8 cellular contexts compared by ENCODE assay signal in the genomic region with DNA sequence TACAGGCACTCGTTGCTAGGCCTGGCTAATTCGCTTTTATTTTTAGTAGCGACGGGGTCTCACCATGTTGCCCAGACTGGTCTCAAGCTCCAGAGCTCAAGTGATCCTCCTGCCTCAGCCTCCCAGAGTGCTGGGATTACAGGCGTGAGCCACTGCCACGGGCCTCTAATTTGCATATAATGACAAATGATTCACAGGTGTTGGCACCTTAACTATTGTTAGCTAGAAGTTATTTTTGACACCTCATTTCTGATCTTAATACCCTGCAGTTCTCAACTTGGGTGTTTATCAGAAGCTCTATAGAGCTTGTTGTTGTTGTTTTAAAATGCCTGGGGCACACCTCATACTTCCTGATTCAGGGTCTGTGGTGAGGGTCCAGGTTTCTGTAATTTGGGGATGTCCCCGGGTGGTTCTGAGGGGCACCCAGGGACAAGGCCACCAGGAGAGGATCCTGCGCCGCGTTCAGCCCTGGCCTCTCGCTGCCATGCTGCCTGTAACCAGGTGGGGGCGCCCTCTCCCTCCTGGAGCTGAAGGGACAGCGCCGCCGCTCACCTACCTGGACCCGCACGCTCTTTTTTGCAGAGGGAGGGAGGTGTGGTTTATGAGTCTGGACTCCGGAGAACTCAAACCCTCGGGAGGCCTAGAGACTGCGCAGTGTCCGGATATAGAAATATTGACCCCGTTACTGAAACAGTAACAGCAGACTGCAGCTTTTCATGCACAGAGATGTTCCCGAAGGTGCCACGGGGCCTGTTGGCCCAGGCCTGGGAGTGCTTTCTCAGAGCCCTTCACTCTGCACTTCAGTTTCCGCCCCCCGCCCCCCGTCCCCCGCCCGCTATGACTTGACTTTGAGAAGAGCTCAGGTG. TPM values are rescaled to one million over a fixed set of nuclear protein-coding genes. Genes with fewer than 3 reads are reported as not detected.
A peak's percentile ranks its signal among the peaks of the same experiment; 100 is the strongest.
DNase-seq lines count a peak whose midpoint lies in the region; ATAC-seq, FAIRE-seq and TF ChIP-seq lines count a peak whose summit lies in the region.

No MANE protein-coding gene starts in this region.

- H3K36me3 ChIP-seq in SJCRH30 (no peaks in the 10 kb centered on the region), pancreas (no peaks in the 10 kb centered on the region), tibial artery (no peaks in the 10 kb centered on the region)

- peak; percentile 44 for DNase-seq in DMS 273 treated with DMSO at 0.1 percent for 48 hours (lab: John Stamatoyannopoulos, UW)
- DNase-seq in KBM-7 = peak; percentile 80
- DNase-seq in SJCRH30 = peak; percentile 52 to 66
- peak; percentile 92 for DNase-seq in activated naive CD4-positive, alpha-beta T cell treated with anti-CD3 and anti-CD28 coated beads for 36 hours
- peak; percentile 93 for DNase-seq in glutamatergic neuron
- DNase-seq in pancreas = peak; percentile 79 to 98 (median 87)
- DNase-seq in tibial artery = peak; percentile 68 to 76

- H3K4me3 ChIP-seq in SJCRH30 (no peak overlapping the region), pancreas (peak overlapping the region in 1 of 4 donors; percentile 26), tibial artery (peak overlapping the region in 1 of 2 donors; percentile 14)

- no peaks in the 10 kb centered on the region for H3K27me3 Mint-ChIP-seq in activated naive CD4-positive, alpha-beta T cell treated with anti-CD3 and anti-CD28 coated beads for 36 hours (ENCODE audit: low read depth)
- H3K27me3 Mint-ChIP-seq in glutamatergic neuron (ENCODE audit: unreplicated experiment) = peaks cover 10% of the 10 kb centered on the region

- intact Hi-C loops in activated naive CD4-positive, alpha-beta T cell treated with anti-CD3 and anti-CD28 coated beads for 36 hours (cut with micrococcal nuclease) = loop anchor here (1.0 to 5.0 kb wide), 8 partner anchors 18 to 758 kb away; a partner anchor contains a TSS
- intact Hi-C loops in pancreas (cut with DNase I) = loop anchor here in 2 of 3 donors (5.0 kb wide), 2 partner anchors 134 to 249 kb away; a partner anchor contains a TSS
- intact Hi-C loops in tibial artery (cut with DNase I; ENCODE audit: low total_unique reads) = no loop called here

- no peak overlapping the region for H3K27ac Mint-ChIP-seq in activated naive CD4-positive, alpha-beta T cell treated with anti-CD3 and anti-CD28 coated beads for 36 hours
- H3K27ac Mint-ChIP-seq in glutamatergic neuron (ENCODE audit: unreplicated experiment) = no peak overlapping the region

- peak overlapping the region; percentile 49 for H3K4me3 Mint-ChIP-seq in activated naive CD4-positive, alpha-beta T cell treated with anti-CD3 and anti-CD28 coated beads for 36 hours
- no peak overlapping the region for H3K4me3 Mint-ChIP-seq in glutamatergic neuron (ENCODE audit: unreplicated experiment)

- H3K27ac ChIP-seq in SJCRH30 (peak overlapping the region; percentile 17; the same call in 1 of the 2 replicates), pancreas (no peak overlapping the region), tibial artery (no peak overlapping the region)

- in situ Hi-C loops in KBM-7 (cut with MboI; ENCODE audit: low pct_unique_long_range_greater_than_20kb, low sequenced_read_pairs) = loop anchor here (25.0 kb wide), 2 partner anchors 339 to 664 kb away; a partner anchor contains a TSS

- no peaks in the 10 kb centered on the region for H3K9me3 ChIP-seq in SJCRH30 (replicated peaks)
- H3K9me3 ChIP-seq in pancreas = no peaks in the 10 kb centered on the region
- H3K9me3 ChIP-seq in tibial artery = no peaks in the 10 kb centered on the region

- CTCF ChIA-PET in activated naive CD4-positive, alpha-beta T cell treated with anti-CD3 and anti-CD28 coated beads for 36 hours (lab: Charles Lee) = interaction anchor here (0.5 to 3.6 kb wide), 56 partner anchors 8 to 770 kb away, joined by 3 to 56 read pairs (median 4); a partner anchor contains a TSS

- WGBS in pancreas, 2 donors = 11 to 13% methylated on average over 29 of the region's 29 CpGs

- TF ChIP-seq CTCF in glutamatergic neuron (IDR thresholded peaks at IDR 0.05; ENCODE audit: partially characterized antibody, unreplicated experiment) (peak; percentile 94), pancreas (IDR thresholded peaks at IDR 0.05) (peak; percentile 93 to 97 (median 96)), tibial artery (IDR thresholded peaks at IDR 0.05) (peak; percentile 55 to 67)

- no peaks in the 10 kb centered on the region for H3K36me3 Mint-ChIP-seq in activated naive CD4-positive, alpha-beta T cell treated with anti-CD3 and anti-CD28 coated beads for 36 hours (ENCODE audit: low read depth)
- H3K36me3 Mint-ChIP-seq in glutamatergic neuron (ENCODE audit: unreplicated experiment) = peaks cover 13% of the 10 kb centered on the region

- H3K27me3 ChIP-seq in SJCRH30 = no peaks in the 10 kb centered on the region
- no peaks in the 10 kb centered on the region for H3K27me3 ChIP-seq in pancreas
- H3K27me3 ChIP-seq in tibial artery = peaks cover 0 to 33% of the 10 kb centered on the region in 2 donors

- peaks cover 14% of the 10 kb centered on the region for H3K4me1 Mint-ChIP-seq in activated naive CD4-positive, alpha-beta T cell treated with anti-CD3 and anti-CD28 coated beads for 36 hours (ENCODE audit: low read depth)
- peaks cover 15% of the 10 kb centered on the region for H3K4me1 Mint-ChIP-seq in glutamatergic neuron (ENCODE audit: low read depth, unreplicated experiment)

- H3K4me1 ChIP-seq in SJCRH30 (peaks cover 33% of the 10 kb centered on the region), pancreas (no peaks in the 10 kb centered on the region), tibial artery (peaks cover 0 to 10% (median 8%) of the 10 kb centered on the region in 4 donors)

- ATAC-seq in GM21619 (IDR thresholded peaks at IDR 0.05; ENCODE audit: unreplicated experiment) (peak; percentile 50), pancreas (peak; percentile 95 to 100 (median 99))

- peaks cover 1% of the 10 kb centered on the region for H3K9me3 Mint-ChIP-seq in activated naive CD4-positive, alpha-beta T cell treated with anti-CD3 and anti-CD28 coated beads for 36 hours
- peaks cover 4% of the 10 kb centered on the region for H3K9me3 Mint-ChIP-seq in glutamatergic neuron (ENCODE audit: unreplicated experiment)

- FAIRE-seq in pancreas (lab: Jason Lieb, UNC) = no peak

RNA-seq across cellular contexts. Expression of a gene that starts 23.0 kb away (rescaled TPM):
- 59.4 and 63.3 TPM in 2 replicates for total RNA-seq in SJCRH30 (2014; rRNA removed; shearing (Covaris generic))
- total RNA-seq in activated naive CD4-positive, alpha-beta T cell treated with anti-CD3 and anti-CD28 coated beads for 36 hours = 10 to 100 TPM; 60.8 to 62.3 TPM
- total RNA-seq in glutamatergic neuron (ENCODE audit: unreplicated experiment) (3.4 TPM), pancreas (under 1 TPM in 5 of 6 donors, not detected in 1; 0.08 to 0.55 (median 0.32) TPM)
- under 1 TPM in 1 of 2 donors, not detected in 1; 0.05 TPM for polyA plus RNA-seq in pancreas

Comparison
In these comparisons a context has a peak if more than half of its experiments do, and no peak if none do; other contexts are left out.
1. RNA of a gene that starts 23.0 kb away (total RNA-seq): 59.4 to 63.3 TPM in SJCRH30 and 60.8 to 62.3 TPM in activated naive CD4-positive, alpha-beta T cell treated with anti-CD3 and anti-CD28 coated beads for 36 hours; 3.4 TPM in glutamatergic neuron (single experiment) and 0.08 to 0.55 TPM in pancreas; every median in the first group is over 10 times any median in the second.
2. Peak in every context shown above with its lines, with median percentiles within 50 percentile points of each other: DNase-seq and CTCF ChIP-seq.